ENCODE assay signal across 19 cellular contexts in genomic region chr20:20815711-20816455, GRCh38.
"Had no signal": no experiment of that assay in that cellular context is flagged by ENCODE, and none has a peak within 500 bp of the region (broad histone marks: within the 10 kb centered on the region; RNA-seq: fewer than 3 reads in every experiment).

No MANE protein-coding gene starts in this region.

- H3K36me3 Mint-ChIP-seq: activated naive CD8-positive, alpha-beta T cell treated with anti-CD3 and anti-CD28 coated beads for 36 hours; mesothelial cell of epicardium; naive thymus-derived CD8-positive, alpha-beta T cell; stimulated activated naive B cell treated with anti-CD40 and anti-IgM and Interleukin-4, amounts not matched to agents 10 μg/mL and 1 μg/mL and 100 μg/mL, for 72 hours had no signal

- H3K9me3 ChIP-seq: upper lobe of right lung had no signal

- H3K27ac ChIP-seq: upper lobe of right lung had no signal

- DNase-seq: activated B cell treated with CpG ODN at 0.5 μM for 24 hours; activated CD4-positive, alpha-beta T cell treated with anti-CD3 and anti-CD28 coated beads for 36 hours; activated CD4-positive, alpha-beta T cell treated with anti-CD3 and anti-CD28 coated beads, Interleukin-2, amount 50 U/mL, for 4 hours; activated naive CD4-positive, alpha-beta T cell treated with Interleukin-2 at 50 U/mL for 16 hours; activated naive CD8-positive, alpha-beta T cell treated with anti-CD3 and anti-CD28 coated beads for 36 hours; activated T-cell treated with anti-CD3 and anti-CD28 coated beads, Interleukin-2, amount 50 U/mL, for 48 hours; effector memory CD4-positive, alpha-beta T cell; hypothalamus; kidney; naive thymus-derived CD8-positive, alpha-beta T cell; stimulated activated CD4-positive, alpha-beta T cell treated with anti-CD3 and anti-CD28 coated beads, Interleukin-2, amount 100 ng/mL, for 48 hours; stimulated activated CD8-positive, alpha-beta memory T cell treated with anti-CD3 and anti-CD28 coated beads, Interleukin-4, amount 100 ng/mL, for 48 hours; stimulated activated naive B cell treated with anti-CD40 and anti-IgM and Interleukin-4, amounts not matched to agents 10 μg/mL and 1 μg/mL and 100 μg/mL, for 72 hours; T-helper 1 cell; upper lobe of right lung had no signal

- H3K4me1 Mint-ChIP-seq: activated B cell treated with CpG ODN at 0.5 μM for 24 hours; activated CD4-positive, alpha-beta T cell treated with anti-CD3 and anti-CD28 coated beads for 36 hours; activated naive CD8-positive, alpha-beta T cell treated with anti-CD3 and anti-CD28 coated beads for 36 hours; central memory CD8-positive, alpha-beta T cell; naive thymus-derived CD8-positive, alpha-beta T cell; stimulated activated naive B cell treated with anti-CD40 and anti-IgM and Interleukin-4, amounts not matched to agents 10 μg/mL and 1 μg/mL and 100 μg/mL, for 72 hours had no signal

- ATAC-seq: activated CD4-positive, alpha-beta T cell treated with anti-CD3 and anti-CD28 coated beads for 36 hours; esophagus mucosa; naive thymus-derived CD8-positive, alpha-beta T cell; stimulated activated naive B cell treated with anti-CD40 and anti-IgM and Interleukin-4, amounts not matched to agents 10 μg/mL and 1 μg/mL and 100 μg/mL, for 72 hours; upper lobe of right lung had no signal

- H3K36me3 ChIP-seq: upper lobe of right lung had no signal

- H3K27ac Mint-ChIP-seq: activated B cell treated with CpG ODN at 0.5 μM for 24 hours; activated CD4-positive, alpha-beta T cell treated with anti-CD3 and anti-CD28 coated beads for 36 hours; activated naive CD8-positive, alpha-beta T cell treated with anti-CD3 and anti-CD28 coated beads for 36 hours; mesothelial cell of epicardium; naive thymus-derived CD8-positive, alpha-beta T cell; stimulated activated naive B cell treated with anti-CD40 and anti-IgM and Interleukin-4, amounts not matched to agents 10 μg/mL and 1 μg/mL and 100 μg/mL, for 72 hours had no signal

- H3K4me3 ChIP-seq: lung, upper lobe of right lung had no signal

- H3K9me3 Mint-ChIP-seq: activated B cell treated with CpG ODN at 0.5 μM for 24 hours; activated naive CD8-positive, alpha-beta T cell treated with anti-CD3 and anti-CD28 coated beads for 36 hours; central memory CD8-positive, alpha-beta T cell; naive thymus-derived CD8-positive, alpha-beta T cell; stimulated activated naive B cell treated with anti-CD40 and anti-IgM and Interleukin-4, amounts not matched to agents 10 μg/mL and 1 μg/mL and 100 μg/mL, for 72 hours had no signal

- H3K27me3 ChIP-seq: upper lobe of right lung had no signal

- H3K4me3 Mint-ChIP-seq: activated B cell treated with CpG ODN at 0.5 μM for 24 hours; activated CD4-positive, alpha-beta T cell treated with anti-CD3 and anti-CD28 coated beads for 36 hours; activated naive CD8-positive, alpha-beta T cell treated with anti-CD3 and anti-CD28 coated beads for 36 hours; central memory CD8-positive, alpha-beta T cell; mesothelial cell of epicardium; naive thymus-derived CD8-positive, alpha-beta T cell; stimulated activated naive B cell treated with anti-CD40 and anti-IgM and Interleukin-4, amounts not matched to agents 10 μg/mL and 1 μg/mL and 100 μg/mL, for 72 hours had no signal
